In the genomic region with DNA sequence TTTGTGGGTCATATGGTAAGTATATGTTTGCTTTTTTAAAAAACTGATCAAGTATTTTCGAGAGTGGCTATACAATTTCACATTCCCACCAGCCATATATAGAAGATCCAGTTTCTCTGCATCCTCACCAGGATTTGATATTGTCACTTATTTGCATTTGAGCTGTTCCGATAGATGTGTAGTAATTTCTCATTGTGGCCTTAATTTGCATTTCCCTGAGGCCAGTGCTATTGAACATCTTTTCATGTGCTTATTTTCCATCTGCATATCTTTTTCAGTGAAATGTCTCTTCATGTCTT, we compare ENCODE assay signal across 21 cellular contexts.
DNase-seq lines count a peak whose midpoint lies in the region; ATAC-seq and TF ChIP-seq lines count a peak whose summit lies in the region.
"Had no signal": no experiment of that assay in that cellular context is flagged by ENCODE, and none has a peak within 500 bp of the region (broad histone marks: within the 10 kb centered on the region; RNA-seq: fewer than 3 reads in every experiment).

No MANE protein-coding gene starts in this region.

- no peak overlapping the region for H2BK15ac ChIP-seq in mesendoderm (replicated peaks; ENCODE audit: low read depth)

- H3K79me1 ChIP-seq in mesendoderm (ENCODE audit: low read length), result no peaks in the 10 kb centered on the region

- no peak overlapping the region for H4K8ac ChIP-seq in mesendoderm (ENCODE audit: low read depth, low read length)

- H3K18ac ChIP-seq in mesendoderm (ENCODE audit: low read length), result no peak overlapping the region

- 48% methylated on average over 2 of the region's 2 CpGs for WGBS in liver
- no CpG with 5 or more reads among the region's 2 CpGs for whole genome bisulfite sequencing in mesendoderm (ENCODE audit: extremely low coverage, insufficient coverage, low lambda C conversion rate)

- DNase-seq in NCI-H526 treated with DMSO at 0.1 percent for 48 hours (lab: John Stamatoyannopoulos, UW) (peak; percentile 8), mesendoderm (no peak)
- DNase-seq: 8988T; ACHN; AML-193; BE2C; CD4-positive, alpha-beta T cell; CD8-positive, alpha-beta memory T cell; DMS 273 treated with DMSO at 0.1 percent for 48 hours; DMS79; EL; GDM1; GOT3 had no signal

- H3K9me3 ChIP-seq in HEK293 (ENCODE audit: control insufficient read depth, insufficient read depth, low read depth, low read length), result no peaks in the 10 kb centered on the region; the same call in 1 of the 2 replicates
- peaks cover 0 to 4% (median under 1%) of the 10 kb centered on the region in 4 donors for H3K9me3 ChIP-seq in liver (ENCODE audit: control insufficient read depth in 4 of 4, low read length in 3 of 4)
- H3K9me3 ChIP-seq: BE2C had no signal

- H3K4me2 ChIP-seq in mesendoderm (ENCODE audit: low read length), result no peak overlapping the region
- H3K4me2 ChIP-seq: A549; BLaER1 treated with 17β-estradiol and CSF1 and Interleukin-3, amounts not matched to agents 10 nM and 100 nM had no signal

- no peak overlapping the region for H3K4ac ChIP-seq in mesendoderm (ENCODE audit: low read depth, low read length)

- no peak overlapping the region for H3K23ac ChIP-seq in mesendoderm (ENCODE audit: low read length)

- H3K27ac ChIP-seq in HEK293 (ENCODE audit: extremely low read depth, low read depth, low read length), result no peak overlapping the region
- H3K27ac ChIP-seq in liver (ENCODE audit: low read depth in 1 of 2, low read length in 2 of 2), result peak overlapping the region in 1 of 2 donors; percentile 51
- no peak overlapping the region for H3K27ac ChIP-seq in mesendoderm (ENCODE audit: low read depth, low read length)
- H3K27ac ChIP-seq: A549; BLaER1 treated with 17β-estradiol and CSF1 and Interleukin-3, amounts not matched to agents 10 nM and 100 nM had no signal

- H3K36me3 ChIP-seq in HEK293 (ENCODE audit: control insufficient read depth in 2 of 2, insufficient read depth in 1 of 2, low read length in 2 of 2), result no peaks in the 10 kb centered on the region
- H3K36me3 ChIP-seq in liver (ENCODE audit: control insufficient read depth in 4 of 4, insufficient read depth in 3 of 4, low read depth in 1 of 4, low read length in 3 of 4), result no peaks in the 10 kb centered on the region
- no peaks in the 10 kb centered on the region for H3K36me3 ChIP-seq in mesendoderm (ENCODE audit: control insufficient read depth, insufficient read depth, low read length)
- H3K36me3 ChIP-seq: BE2C; BLaER1 treated with 17β-estradiol and CSF1 and Interleukin-3, amounts not matched to agents 10 nM and 100 nM; HAP-1 had no signal

- POLR2A ChIA-PET in HEK293 (lab: Yijun Ruan, JAX), result no interaction called here

- H3K79me2 ChIP-seq in mesendoderm (ENCODE audit: control insufficient read depth, insufficient read depth, low read length), result no peaks in the 10 kb centered on the region

- no peaks in the 10 kb centered on the region for H3K4me1 ChIP-seq in HEK293 (ENCODE audit: control insufficient read depth, insufficient read depth, low read length)
- H3K4me1 ChIP-seq in liver (ENCODE audit: control insufficient read depth in 4 of 4, insufficient read depth in 4 of 4, low read length in 3 of 4), result peaks cover 0 to 13% (median 6%) of the 10 kb centered on the region in 4 donors
- no peaks in the 10 kb centered on the region for H3K4me1 ChIP-seq in mesendoderm (ENCODE audit: control insufficient read depth, low read depth, low read length)
- H3K4me1 ChIP-seq: A549; BE2C; BLaER1 treated with 17β-estradiol and CSF1 and Interleukin-3, amounts not matched to agents 10 nM and 100 nM; HAP-1 had no signal

- no peak overlapping the region for H2BK120ac ChIP-seq in mesendoderm (ENCODE audit: low read depth, low read length)

- TF ChIP-seq CTCF in HEK293 (tag by site-specific recombination; IDR thresholded peaks at IDR 0.05) (no peak), liver (IDR thresholded peaks at IDR 0.05; ENCODE audit: low read depth, low read length, missing input control) (no peak)

- ATAC-seq in GM21786 (IDR thresholded peaks at IDR 0.05; ENCODE audit: unreplicated experiment) (no peak), GM19328 (IDR thresholded peaks at IDR 0.05; ENCODE audit: unreplicated experiment) (no peak)
- ATAC-seq: A549, GM12878 had no signal

- CTCF ChIA-PET in HEK293 (lab: Yijun Ruan, JAX), result no interaction called here

- no peak overlapping the region for H4K5ac ChIP-seq in mesendoderm (ENCODE audit: low read length)

- H3K9ac ChIP-seq in liver (ENCODE audit: low read depth in 1 of 2, low read length in 2 of 2) (no peak overlapping the region), mesendoderm (ENCODE audit: low read length) (no peak overlapping the region)
- H3K9ac ChIP-seq: BLaER1 treated with 17β-estradiol and CSF1 and Interleukin-3, amounts not matched to agents 10 nM and 100 nM had no signal

- no peak overlapping the region for H2BK5ac ChIP-seq in mesendoderm (ENCODE audit: low read length)

- no peaks in the 10 kb centered on the region for H3K27me3 ChIP-seq in liver (ENCODE audit: control insufficient read depth in 4 of 4, insufficient read depth in 4 of 4, low read length in 3 of 4)
- H3K27me3 ChIP-seq in mesendoderm (ENCODE audit: insufficient read depth, low read length, poor library complexity), result no peaks in the 10 kb centered on the region
- H3K27me3 ChIP-seq: BE2C; BLaER1 treated with 17β-estradiol and CSF1 and Interleukin-3, amounts not matched to agents 10 nM and 100 nM had no signal

- no peak overlapping the region for H2AK5ac ChIP-seq in mesendoderm (ENCODE audit: low read length)

- H3K4me3 ChIP-seq in HEK293 (ENCODE audit: low read depth, low read length), result no peak overlapping the region
- H3K4me3 ChIP-seq in liver (ENCODE audit: low read depth in 1 of 3, low read length in 3 of 3), result no peak overlapping the region
- H3K4me3 ChIP-seq in mesendoderm (ENCODE audit: low read length), result no peak overlapping the region
- H3K4me3 ChIP-seq: A549; BLaER1 treated with 17β-estradiol and CSF1 and Interleukin-3, amounts not matched to agents 10 nM and 100 nM; GM12878; HAP-1 had no signal

- no peak for TF ChIP-seq RAD21 in liver (IDR thresholded peaks at IDR 0.05)

- H3K56ac ChIP-seq in mesendoderm (ENCODE audit: low read length), result no peak overlapping the region

TF ChIP-seq in HEK293, 187 proteins besides CTCF, POLR2A, EP300 and RAD21:
- TF ChIP-seq ZNF19 (tag by site-specific recombination; IDR thresholded peaks at IDR 0.05; ENCODE audit: low read depth) (no peak), SETDB1 (IDR thresholded peaks at IDR 0.05; ENCODE audit: insufficient read length, low read length) (peak; percentile 64)

TF ChIP-seq in liver, 16 proteins besides CTCF, POLR2A, EP300 and RAD21:
- no peak for TF ChIP-seq FOXA1 (IDR thresholded peaks at IDR 0.05)
- TF ChIP-seq, protein P1, sequence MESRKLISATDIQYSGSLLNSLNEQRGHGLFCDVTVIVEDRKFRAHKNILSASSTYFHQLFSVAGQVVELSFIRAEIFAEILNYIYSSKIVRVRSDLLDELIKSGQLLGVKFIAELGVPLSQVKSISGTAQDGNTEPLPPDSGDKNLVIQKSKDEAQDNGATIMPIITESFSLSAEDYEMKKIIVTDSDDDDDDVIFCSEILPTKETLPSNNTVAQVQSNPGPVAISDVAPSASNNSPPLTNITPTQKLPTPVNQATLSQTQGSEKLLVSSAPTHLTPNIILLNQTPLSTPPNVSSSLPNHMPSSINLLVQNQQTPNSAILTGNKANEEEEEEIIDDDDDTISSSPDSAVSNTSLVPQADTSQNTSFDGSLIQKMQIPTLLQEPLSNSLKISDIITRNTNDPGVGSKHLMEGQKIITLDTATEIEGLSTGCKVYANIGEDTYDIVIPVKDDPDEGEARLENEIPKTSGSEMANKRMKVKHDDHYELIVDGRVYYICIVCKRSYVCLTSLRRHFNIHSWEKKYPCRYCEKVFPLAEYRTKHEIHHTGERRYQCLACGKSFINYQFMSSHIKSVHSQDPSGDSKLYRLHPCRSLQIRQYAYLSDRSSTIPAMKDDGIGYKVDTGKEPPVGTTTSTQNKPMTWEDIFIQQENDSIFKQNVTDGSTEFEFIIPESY (IDR thresholded peaks at IDR 0.05), result peak; percentile 4
- no peak for TF ChIP-seq JUND (IDR thresholded peaks at IDR 0.05)
- no peak for TF ChIP-seq YY1 (IDR thresholded peaks at IDR 0.05)
- TF ChIP-seq, protein P2, sequence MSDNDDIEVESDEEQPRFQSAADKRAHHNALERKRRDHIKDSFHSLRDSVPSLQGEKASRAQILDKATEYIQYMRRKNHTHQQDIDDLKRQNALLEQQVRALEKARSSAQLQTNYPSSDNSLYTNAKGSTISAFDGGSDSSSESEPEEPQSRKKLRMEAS (IDR thresholded peaks at IDR 0.05), result no peak
- TF ChIP-seq FOXA2 (IDR thresholded peaks at IDR 0.05), result no peak
- no peak for TF ChIP-seq SP1 (IDR thresholded peaks at IDR 0.05)
